Comparison of ENCODE assay signal across 2 cellular contexts in genomic region chr7:40117199-40117598, GRCh38. TPM values are rescaled to one million over a fixed set of nuclear protein-coding genes. Genes with fewer than 3 reads are reported as not detected.
"Had no signal": no experiment of that assay in that cellular context is flagged by ENCODE, and none has a peak within 500 bp of the region (broad histone marks: within the 10 kb centered on the region; RNA-seq: fewer than 3 reads in every experiment).

No MANE protein-coding gene starts in this region.

RNA-seq across cellular contexts. Expression of gene SUGCT, which starts 17.6 kb away (rescaled TPM):
- total RNA-seq: activated CD4-positive, alpha-beta memory T cell treated with anti-CD3 and anti-CD28 coated beads, Interleukin-2, amount 10 ng/mL, durations not matched to agents 7 days and 5 days; T-helper 1 cell treated with Interleukin-12 subunit alpha and Interleukin-12 subunit beta and Interleukin-4 antibody, amounts not matched to agents 30 ng/mL and 1 ng/mL, for 36 hours had no signal
